Comparison of ENCODE assay signal across 8 cellular contexts in the genomic region with DNA sequence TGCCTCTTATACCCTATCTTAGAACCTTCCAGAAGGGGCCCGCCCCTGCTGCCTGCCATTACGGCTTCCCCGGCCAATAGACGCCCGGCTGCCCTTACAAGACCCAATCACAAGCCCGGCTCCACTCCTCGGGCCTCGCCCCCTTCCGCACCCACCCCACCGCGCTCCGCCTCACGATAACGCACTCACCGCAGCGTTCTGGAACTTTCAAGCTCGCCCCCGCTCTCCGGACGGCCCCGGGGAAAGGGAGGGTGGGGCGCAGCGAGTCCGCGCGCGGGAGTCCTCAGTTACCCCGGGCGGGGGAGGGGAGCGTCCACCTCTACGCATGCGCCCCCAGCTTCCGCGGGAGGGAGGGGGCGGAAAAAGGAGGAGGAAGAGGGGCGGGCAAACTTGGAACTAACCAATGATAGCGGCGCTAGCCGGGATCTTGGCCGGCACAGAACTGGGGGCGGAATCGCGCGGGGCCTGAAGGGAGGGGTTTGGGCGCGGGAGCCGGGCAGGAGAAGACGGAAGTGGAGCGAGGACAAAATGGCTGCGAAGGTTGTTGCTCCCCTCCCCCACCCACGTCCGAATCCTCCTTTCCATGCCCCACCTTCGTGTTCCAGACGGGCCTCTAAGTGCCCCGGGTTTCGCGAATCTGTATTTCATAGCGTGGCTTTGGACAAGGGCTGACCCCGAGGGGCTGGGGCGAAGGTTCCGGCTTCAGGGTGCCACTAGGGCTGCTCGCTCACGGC. TPM values are rescaled to one million over a fixed set of nuclear protein-coding genes. Genes with fewer than 3 reads are reported as not detected.
A peak's percentile ranks its signal among the peaks of the same experiment; 100 is the strongest.
DNase-seq lines count a peak whose midpoint lies in the region; ATAC-seq and TF ChIP-seq lines count a peak whose summit lies in the region.

No MANE protein-coding gene starts in this region.

- peak overlapping the region; percentile 100 for H3K27ac Mint-ChIP-seq in T-helper 2 cell treated with Interferon-gamma antibody and Interleukin-4, amounts not matched to agents 5 μg/mL and 100 μg/mL, for 36 hours

- DNase-seq in GM13977 (ENCODE audit: low spot score) = peak; percentile 92
- DNase-seq in NCI-H187 (lab: John Stamatoyannopoulos, UW) = peak; percentile 98 to 99
- DNase-seq in T-helper 2 cell treated with Interferon-gamma antibody and Interleukin-4, amounts not matched to agents 5 μg/mL and 100 μg/mL, for 36 hours (ENCODE audit: low spot score) = peak; percentile 100
- DNase-seq in ascending aorta (ENCODE audit: low spot score in 2 of 2) = peak; percentile 99 to 100
- peak; percentile 99 to 100 (median 99) for DNase-seq in right cardiac atrium
- peak; percentile 99 for DNase-seq in pulmonary artery endothelial cell (ENCODE audit: low read depth, low spot score)
- DNase-seq in uterus = peak; percentile 99

- ATAC-seq in HG02943 (IDR thresholded peaks at IDR 0.05; ENCODE audit: low read depth, unreplicated experiment) (peak; percentile 89), right cardiac atrium (peak; percentile 95)

- H3K4me3 ChIP-seq in ascending aorta = peak overlapping the region; percentile 83 to 88
- H3K4me3 ChIP-seq in right cardiac atrium (ENCODE audit: low read length) = peak overlapping the region; percentile 92
- H3K4me3 ChIP-seq in uterus = peak overlapping the region; percentile 80 to 86

- peaks cover 61% of the 10 kb centered on the region for H3K36me3 Mint-ChIP-seq in T-helper 2 cell treated with Interferon-gamma antibody and Interleukin-4, amounts not matched to agents 5 μg/mL and 100 μg/mL, for 36 hours (ENCODE audit: low read depth)

- under 1% methylated on average over 62 of the region's 63 CpGs for WGBS in right cardiac atrium

- H3K27ac ChIP-seq in ascending aorta (peak overlapping the region; percentile 98 to 100), right cardiac atrium (ENCODE audit: low read length) (peak overlapping the region; percentile 99), uterus (peak overlapping the region; percentile 100)

- peaks cover 43% of the 10 kb centered on the region for H3K4me1 Mint-ChIP-seq in T-helper 2 cell treated with Interferon-gamma antibody and Interleukin-4, amounts not matched to agents 5 μg/mL and 100 μg/mL, for 36 hours (ENCODE audit: low read depth)

- no peaks in the 10 kb centered on the region for H3K27me3 Mint-ChIP-seq in T-helper 2 cell treated with Interferon-gamma antibody and Interleukin-4, amounts not matched to agents 5 μg/mL and 100 μg/mL, for 36 hours (ENCODE audit: low read depth)

- peaks cover 35 to 40% of the 10 kb centered on the region in 2 donors for H3K36me3 ChIP-seq in ascending aorta
- H3K36me3 ChIP-seq in uterus = no peaks in the 10 kb centered on the region

- in situ Hi-C loops in GM13977 (cut with MboI; ENCODE audit: low pct_unique_long_range_greater_than_20kb, low sequenced_read_pairs, unreplicated experiment) = no loop called here

- peak; percentile 66 to 75 for TF ChIP-seq POLR2A in uterus (IDR thresholded peaks at IDR 0.05)

- no peaks in the 10 kb centered on the region for H3K9me3 ChIP-seq in ascending aorta
- H3K9me3 ChIP-seq in right cardiac atrium (ENCODE audit: control insufficient read depth, low read length) = no peaks in the 10 kb centered on the region
- no peaks in the 10 kb centered on the region for H3K9me3 ChIP-seq in uterus

- no peaks in the 10 kb centered on the region for H3K27me3 ChIP-seq in ascending aorta
- H3K27me3 ChIP-seq in right cardiac atrium (ENCODE audit: control insufficient read depth, insufficient read depth) = no peaks in the 10 kb centered on the region
- no peaks in the 10 kb centered on the region for H3K27me3 ChIP-seq in uterus

- intact Hi-C loops in ascending aorta (cut with DNase I) = loop anchor here (2.0 to 5.0 kb wide), 3 partner anchors 130 to 1770 kb away; a partner anchor contains a TSS
- intact Hi-C loops in right cardiac atrium (cut with DNase I) = no loop called here
- intact Hi-C loops in uterus (cut with DNase I; ENCODE audit: low total_unique reads) = no loop called here

- peak overlapping the region; percentile 100 for H3K4me3 Mint-ChIP-seq in T-helper 2 cell treated with Interferon-gamma antibody and Interleukin-4, amounts not matched to agents 5 μg/mL and 100 μg/mL, for 36 hours

- peaks cover 6 to 41% of the 10 kb centered on the region in 2 donors for H3K4me1 ChIP-seq in ascending aorta
- H3K4me1 ChIP-seq in right cardiac atrium (ENCODE audit: control insufficient read depth, insufficient read depth, low read length) = peaks cover 5% of the 10 kb centered on the region
- peaks cover 11 to 13% of the 10 kb centered on the region in 2 donors for H3K4me1 ChIP-seq in uterus

- no peaks in the 10 kb centered on the region for H3K9me3 Mint-ChIP-seq in T-helper 2 cell treated with Interferon-gamma antibody and Interleukin-4, amounts not matched to agents 5 μg/mL and 100 μg/mL, for 36 hours

- TF ChIP-seq CTCF in GM13977 (IDR thresholded peaks at IDR 0.05; ENCODE audit: extremely low read depth, insufficient read depth, missing control alignments) (no peak), ascending aorta (IDR thresholded peaks at IDR 0.05) (no peak), uterus (IDR thresholded peaks at IDR 0.05) (peak in 1 of 4 experiments; percentile 20)

RNA-seq across cellular contexts. Expression of a gene that starts 0.4 kb away (rescaled TPM):
- total RNA-seq in ascending aorta (619 TPM), right cardiac atrium (1,000 to 10,000 TPM in 2 of 4 donors, 100 to 1,000 TPM in 2; 778 to 1,250 (median 962) TPM), pulmonary artery endothelial cell (3,093 and 7,019 TPM in 2 replicates), uterus (1,000 to 10,000 TPM in 1 of 4 donors, 100 to 1,000 TPM in 3; 360 to 1,864 (median 476) TPM)
- polyA plus RNA-seq in right cardiac atrium = 275 TPM

Comparison
In these comparisons a context has a peak if more than half of its experiments do, and no peak if none do; other contexts are left out.
1. Peak in every context shown above with its lines: DNase-seq, ATAC-seq, H3K4me3 ChIP-seq and H3K27ac ChIP-seq.